In genomic region chr14:55092326-55092725, GRCh38 we compare ENCODE assay signal across 1 cellular context.
TF ChIP-seq lines count a peak whose summit lies in the region.

No MANE protein-coding gene starts in this region.

TF ChIP-seq in GM23338, 12 proteins besides CTCF, POLR2A, EP300 and RAD21 (continued from another document):
- TF ChIP-seq REST (IDR thresholded peaks at IDR 0.05; ENCODE audit: unreplicated experiment) (no peak), ZNF114 (CRISPR knock-in tag; IDR thresholded peaks at IDR 0.05) (no peak), ZNF462 (CRISPR knock-in tag; IDR thresholded peaks at IDR 0.05) (no peak), EZH2phosphoT487 (IDR thresholded peaks at IDR 0.05; ENCODE audit: unreplicated experiment) (no peak)
